8 cellular contexts compared by ENCODE assay signal in the genomic region with DNA sequence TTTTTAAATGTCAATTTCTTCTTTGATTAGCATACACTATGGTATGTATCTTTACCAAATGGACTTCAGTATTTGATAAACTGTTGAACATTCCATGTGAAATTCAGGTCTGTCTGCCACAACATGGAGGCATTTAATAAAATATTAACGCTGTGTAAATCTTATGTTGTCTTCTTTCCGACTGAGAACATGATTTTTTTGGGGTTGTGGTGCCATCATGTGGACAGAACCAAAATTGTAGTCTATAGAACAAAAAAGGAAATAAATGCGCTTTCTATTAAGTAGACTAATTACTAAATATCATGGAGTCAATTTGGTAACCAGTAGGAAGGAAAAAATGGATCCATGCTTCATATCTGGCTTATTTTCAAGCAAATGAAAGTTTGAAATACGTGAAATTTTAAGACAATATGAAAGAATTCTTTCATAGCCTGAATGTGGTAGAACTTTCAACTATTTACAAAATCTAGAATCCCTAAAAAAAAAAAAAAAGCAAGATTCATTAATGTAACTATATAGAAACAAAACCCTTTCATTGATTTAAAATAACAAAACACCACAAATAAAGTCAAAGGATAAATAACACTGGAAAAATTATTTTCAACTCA. TPM values are rescaled to one million over a fixed set of nuclear protein-coding genes. Genes with fewer than 3 reads are reported as not detected.
DNase-seq lines count a peak whose midpoint lies in the region; ATAC-seq and TF ChIP-seq lines count a peak whose summit lies in the region.

No MANE protein-coding gene starts in this region.

- DNase-seq in stimulated activated CD4-positive, alpha-beta T cell treated with anti-CD3 and anti-CD28 coated beads, Interleukin-12 subunit alpha, Interleukin-12 subunit beta, amount 100 ng/mL, for 48 hours (ENCODE audit: low read depth in 2 of 3, low spot score in 1 of 3), result peak in 2 of 3 donors; percentile 5 to 55
- DNase-seq in stimulated activated CD4-positive, alpha-beta T cell treated with anti-CD3 and anti-CD28 coated beads, Interleukin-4, amount 100 ng/mL, for 1 hour, result no peak
- peak; percentile 5 for DNase-seq in NCI-H128 (lab: John Stamatoyannopoulos, UW; ENCODE audit: unreplicated experiment)
- peak; percentile 61 for DNase-seq in activated CD4-positive, alpha-beta T cell treated with anti-CD3 and anti-CD28 coated beads, Interleukin-2, amount 10 ng/mL, durations not matched to agents 7 days and 5 days
- DNase-seq in fibroblast of the aortic adventitia (ENCODE audit: low read depth), result peak; percentile 85
- DNase-seq in psoas muscle, result no peak

- intact Hi-C loops in psoas muscle (cut with DNase I), result loop anchor here (2.0 to 10.0 kb wide), 4 partner anchors 810 to 1558 kb away; a partner anchor contains a TSS

- no peaks in the 10 kb centered on the region for H3K36me3 Mint-ChIP-seq in activated CD4-positive, alpha-beta T cell treated with anti-CD3 and anti-CD28 coated beads, Interleukin-2, amount 10 ng/mL, durations not matched to agents 7 days and 5 days (ENCODE audit: low read depth)

- ATAC-seq in psoas muscle (no peak), HG03196 (IDR thresholded peaks at IDR 0.05; ENCODE audit: unreplicated experiment) (no peak), HG02981 (IDR thresholded peaks at IDR 0.05; ENCODE audit: unreplicated experiment) (no peak)

- WGBS in psoas muscle, 3 donors, result 8 to 36% (median 9%) methylated on average over 4 of the region's 4 CpGs

- POLR2A ChIA-PET in activated CD4-positive, alpha-beta T cell treated with anti-CD3 and anti-CD28 coated beads, Interleukin-2, amount 10 ng/mL, durations not matched to agents 7 days and 5 days (lab: Charles Lee), result no interaction called here

- H3K27ac ChIP-seq in psoas muscle, result no peak overlapping the region

- no peaks in the 10 kb centered on the region for H3K27me3 ChIP-seq in psoas muscle (ENCODE audit: insufficient read depth in 3 of 3, low read length in 2 of 3)

- H3K36me3 ChIP-seq in psoas muscle (ENCODE audit: insufficient read depth in 1 of 2, low read depth in 1 of 2), result peaks cover 0 to 10% of the 10 kb centered on the region in 2 donors

- H3K4me1 Mint-ChIP-seq in activated CD4-positive, alpha-beta T cell treated with anti-CD3 and anti-CD28 coated beads, Interleukin-2, amount 10 ng/mL, durations not matched to agents 7 days and 5 days, result peaks cover 27% of the 10 kb centered on the region

- peak overlapping the region; percentile 38 for H3K27ac Mint-ChIP-seq in activated CD4-positive, alpha-beta T cell treated with anti-CD3 and anti-CD28 coated beads, Interleukin-2, amount 10 ng/mL, durations not matched to agents 7 days and 5 days

- peaks cover 3% of the 10 kb centered on the region for H3K4me1 ChIP-seq in psoas muscle

- H3K9me3 ChIP-seq in psoas muscle, result no peaks in the 10 kb centered on the region

- no peak overlapping the region for H3K4me3 ChIP-seq in fibroblast of the aortic adventitia (ENCODE audit: low read depth, low read length)
- no peak overlapping the region for H3K4me3 ChIP-seq in psoas muscle

- TF ChIP-seq CTCF in fibroblast of the aortic adventitia (IDR thresholded peaks at IDR 0.05; ENCODE audit: insufficient read depth, low read length) (peak; percentile 45), psoas muscle (IDR thresholded peaks at IDR 0.05) (peak; percentile 71)

- peaks cover 23% of the 10 kb centered on the region for H3K27me3 Mint-ChIP-seq in activated CD4-positive, alpha-beta T cell treated with anti-CD3 and anti-CD28 coated beads, Interleukin-2, amount 10 ng/mL, durations not matched to agents 7 days and 5 days

- CTCF ChIA-PET in activated CD4-positive, alpha-beta T cell treated with anti-CD3 and anti-CD28 coated beads, Interleukin-2, amount 10 ng/mL, durations not matched to agents 7 days and 5 days (lab: Charles Lee), result interaction anchor here (0.6 to 2.9 kb wide), 3 partner anchors 1163 to 1334 kb away, joined by 3 to 16 read pairs (median 4); no protein-coding TSS in a partner anchor

- H3K9me3 Mint-ChIP-seq in activated CD4-positive, alpha-beta T cell treated with anti-CD3 and anti-CD28 coated beads, Interleukin-2, amount 10 ng/mL, durations not matched to agents 7 days and 5 days, result no peaks in the 10 kb centered on the region

- H3K4me3 Mint-ChIP-seq in activated CD4-positive, alpha-beta T cell treated with anti-CD3 and anti-CD28 coated beads, Interleukin-2, amount 10 ng/mL, durations not matched to agents 7 days and 5 days, result no peak overlapping the region

RNA-seq across cellular contexts. Expression of a gene that starts 2.8 kb away (rescaled TPM):
- 1 to 10 TPM; 1.6 to 1.7 TPM for total RNA-seq in activated CD4-positive, alpha-beta T cell treated with anti-CD3 and anti-CD28 coated beads, Interleukin-2, amount 10 ng/mL, durations not matched to agents 7 days and 5 days
- 400 and 1,041 TPM in 2 replicates for total RNA-seq in fibroblast of the aortic adventitia (ENCODE audit: low replicate concordance)
- 10 to 100 TPM in 2 of 4 donors, 1 to 10 TPM in 2; 7.2 to 23.3 (median 11.1) TPM for total RNA-seq in psoas muscle
- 1 to 10 TPM; 4.0 to 5.4 (median 4.2) TPM for polyA plus RNA-seq in psoas muscle

RNA-seq across cellular contexts. Expression of a gene that starts 28.5 kb away (rescaled TPM):
- not detected for total RNA-seq in activated CD4-positive, alpha-beta T cell treated with anti-CD3 and anti-CD28 coated beads, Interleukin-2, amount 10 ng/mL, durations not matched to agents 7 days and 5 days
- total RNA-seq in fibroblast of the aortic adventitia (ENCODE audit: low replicate concordance) (not detected in 2 replicates), psoas muscle (under 1 TPM in 3 of 4 donors, not detected in 1; 0.10 to 0.53 (median 0.44) TPM)
- under 1 TPM in 2 of 3 donors, not detected in 1; 0.03 to 0.38 TPM for polyA plus RNA-seq in psoas muscle

Comparison
In these comparisons a context has a peak if more than half of its experiments do, and no peak if none do; other contexts are left out.
1. DNase-seq: peak in stimulated activated CD4-positive, alpha-beta T cell treated with anti-CD3 and anti-CD28 coated beads, Interleukin-12 subunit alpha, Interleukin-12 subunit beta, amount 100 ng/mL, for 48 hours (2 of 3), NCI-H128 (single experiment), activated CD4-positive, alpha-beta T cell treated with anti-CD3 and anti-CD28 coated beads, Interleukin-2, amount 10 ng/mL, durations not matched to agents 7 days and 5 days (single experiment) and fibroblast of the aortic adventitia (single experiment); none in stimulated activated CD4-positive, alpha-beta T cell treated with anti-CD3 and anti-CD28 coated beads, Interleukin-4, amount 100 ng/mL, for 1 hour (single experiment) and psoas muscle (0 of 2).
2. RNA of a gene that starts 2.8 kb away (total RNA-seq): 400 to 1,041 TPM in fibroblast of the aortic adventitia; 7.2 to 23.3 TPM in psoas muscle and 1.6 to 1.7 TPM in activated CD4-positive, alpha-beta T cell treated with anti-CD3 and anti-CD28 coated beads, Interleukin-2, amount 10 ng/mL, durations not matched to agents 7 days and 5 days; every median in the first group is over 10 times any median in the second.